ENCODE assay signal across 21 cellular contexts in genomic region chr11:33725496-33725895, GRCh38. TPM values are rescaled to one million over a fixed set of nuclear protein-coding genes. Genes with fewer than 3 reads are reported as not detected.
DNase-seq lines count a peak whose midpoint lies in the region; ATAC-seq and TF ChIP-seq lines count a peak whose summit lies in the region.
"Had no signal": no experiment of that assay in that cellular context is flagged by ENCODE, and none has a peak within 500 bp of the region (broad histone marks: within the 10 kb centered on the region; RNA-seq: fewer than 3 reads in every experiment).

No MANE protein-coding gene starts in this region.

- H3K9me2 ChIP-seq in HCT116 (ENCODE audit: insufficient read depth), result no peaks in the 10 kb centered on the region

- TF ChIP-seq CTCF in HCT116 (IDR thresholded peaks at IDR 0.05 in 2 of 3, conservative IDR thresholded peaks at IDR 0.05 in 1 of 3; ENCODE audit: borderline replicate concordance in 1 of 3, insufficient read depth in 1 of 3, low read depth in 2 of 3, low read length in 2 of 3) (no peak), brain microvascular endothelial cell (IDR thresholded peaks at IDR 0.05; ENCODE audit: low read depth, low read length, missing control alignments) (no peak), lower lobe of right lung (IDR thresholded peaks at IDR 0.05) (no peak), suprapubic skin (IDR thresholded peaks at IDR 0.05) (no peak)

- H3K79me2 ChIP-seq in HCT116 (ENCODE audit: insufficient read depth, low read length), result peaks cover 82% of the 10 kb centered on the region

- H3K4me2 ChIP-seq in HCT116 (ENCODE audit: low read length), result peak overlapping the region; percentile 70

- RAD21 ChIA-PET in HCT116 (lab: Charles Lee; ENCODE audit: low non-redundant PET in 1 of 2, low total read pairs in 2 of 2, uncharacterized antibody in 2 of 2, unreplicated experiment in 2 of 2), result no interaction called here

- peaks cover 5% of the 10 kb centered on the region; the same call in 1 of the 2 replicates for H4K20me1 ChIP-seq in HCT116 (ENCODE audit: insufficient read depth)

- H3K27me3 ChIP-seq in HCT116 (ENCODE audit: insufficient read depth, low read length) (no peaks in the 10 kb centered on the region), brain microvascular endothelial cell (replicated peaks) (no peaks in the 10 kb centered on the region), lower lobe of right lung (ENCODE audit: low read depth) (no peaks in the 10 kb centered on the region), suprapubic skin (no peaks in the 10 kb centered on the region)
- H3K27me3 ChIP-seq: pancreas had no signal

- H3K36me3 ChIP-seq in HCT116 (ENCODE audit: control insufficient read depth in 1 of 2, insufficient read depth in 2 of 2, low read length in 2 of 2) (peaks cover under 1 to 5% of the 10 kb centered on the region in 2 experiments; a peak in 2 of 4 replicates), brain microvascular endothelial cell (replicated peaks) (peaks cover 25% of the 10 kb centered on the region), lower lobe of right lung (peaks cover 20% of the 10 kb centered on the region), suprapubic skin (peaks cover 18% of the 10 kb centered on the region)
- H3K36me3 ChIP-seq: pancreas, WERI-Rb-1 had no signal

- H2AFZ ChIP-seq in HCT116 (ENCODE audit: low read depth, low read length, poor library complexity, severe bottlenecking), result no peak overlapping the region

- H3K27ac ChIP-seq in HCT116 (ENCODE audit: low read depth, low read length) (no peak overlapping the region), brain microvascular endothelial cell (peak overlapping the region; percentile 99), lower lobe of right lung (peak overlapping the region; percentile 84), suprapubic skin (peak overlapping the region; percentile 93)
- H3K27ac ChIP-seq: pancreas, WERI-Rb-1 had no signal

- DNase-seq in HCT116 (ENCODE audit: low read depth, low spot score), result no peak
- no peak for DNase-seq in brain microvascular endothelial cell
- no peak for DNase-seq in lower lobe of right lung
- DNase-seq in suprapubic skin (ENCODE audit: low spot score in 2 of 2), result no peak
- DNase-seq in HPDE6-E6E7 (ENCODE audit: extremely low spot score), result no peak
- no peak for DNase-seq in T-helper 9 cell
- no peak for DNase-seq in AG20443 (ENCODE audit: low spot score)
- DNase-seq: activated CD4-positive, alpha-beta memory T cell treated with anti-CD3 and anti-CD28 coated beads for 36 hours; amygdala; COR-L47; effector CD4-positive, alpha-beta T cell; naive thymus-derived CD4-positive, alpha-beta T cell; NCI-H1930; NCI-H510A; pancreas; SHP77; stimulated activated CD4-positive, alpha-beta T cell treated with anti-CD3 and anti-CD28 coated beads, Interleukin-4, amount 100 ng/mL, for 1 hour; T-helper 1 cell; WERI-Rb-1 had no signal

- BruUV-seq in HCT116 (replicated peaks; lab: Mats Ljungman, UMichigan), result no TSS peak

- H3K4me3 ChIP-seq in HCT116 (replicated peaks in 1 of 2; ENCODE audit: low read depth in 1 of 2, low read length in 2 of 2), result no peak overlapping the region
- no peak overlapping the region for H3K4me3 ChIP-seq in brain microvascular endothelial cell (ENCODE audit: low read depth, low read length)
- no peak overlapping the region for H3K4me3 ChIP-seq in lower lobe of right lung
- no peak overlapping the region for H3K4me3 ChIP-seq in suprapubic skin
- H3K4me3 ChIP-seq: lung, pancreas, skin epidermis had no signal

- POLR2A ChIA-PET in HCT116 (lab: Charles Lee), result interaction anchor here (2.4 kb wide), 1 partner anchor 11 kb away, joined by 8 read pairs; the partner anchor contains the start of gene CD59

- ATAC-seq in HCT116, result no peak
- ATAC-seq in lower lobe of right lung, result no peak
- ATAC-seq: naive thymus-derived CD4-positive, alpha-beta T cell had no signal

- WGBS in suprapubic skin, result 90% methylated on average over 5 of the region's 5 CpGs

- no peak for TF ChIP-seq POLR2A in HCT116 (IDR thresholded peaks at IDR 0.05; ENCODE audit: borderline replicate concordance, extremely low read depth, insufficient read depth, insufficient read length)
- TF ChIP-seq POLR2A in suprapubic skin (IDR thresholded peaks at IDR 0.05), result no peak

- in situ Hi-C loops in brain microvascular endothelial cell (cut with HindIII; ENCODE audit: low pct_ligation_motif_present, low sequenced_read_pairs), result no loop called here

- CTCF ChIA-PET in HCT116 (lab: Charles Lee), result interaction anchor here (1.8 kb wide), 1 partner anchor 17 kb away, joined by 9 read pairs; no protein-coding TSS in a partner anchor

- H3K9me3 ChIP-seq in HCT116 (ENCODE audit: control insufficient read depth in 1 of 2, insufficient read depth in 1 of 2, low read depth in 1 of 2, low read length in 2 of 2) (no peaks in the 10 kb centered on the region), lower lobe of right lung (no peaks in the 10 kb centered on the region), suprapubic skin (no peaks in the 10 kb centered on the region)
- H3K9me3 ChIP-seq: pancreas had no signal

- TF ChIP-seq RAD21 in HCT116 (IDR thresholded peaks at IDR 0.05; ENCODE audit: low read depth), result no peak

- H3K4me1 ChIP-seq in HCT116 (ENCODE audit: control insufficient read depth in 1 of 2, insufficient read depth in 2 of 2, low read length in 2 of 2) (peaks cover 30 to 46% of the 10 kb centered on the region in 2 experiments), lower lobe of right lung (peaks cover 66% of the 10 kb centered on the region), suprapubic skin (peaks cover 87% of the 10 kb centered on the region)

- H3K9ac ChIP-seq in HCT116 (ENCODE audit: low read length), result no peak overlapping the region

- intact Hi-C loops in HCT116 (cut with micrococcal nuclease), result no loop called here
- intact Hi-C loops in lower lobe of right lung (cut with DNase I), result no loop called here

- no peak for TF ChIP-seq EP300 in suprapubic skin (IDR thresholded peaks at IDR 0.05)

TF ChIP-seq in HCT116, 20 proteins besides CTCF, POLR2A, EP300 and RAD21:
- TF ChIP-seq SP1 (IDR thresholded peaks at IDR 0.05; ENCODE audit: low read depth), result no peak
- TF ChIP-seq REST (IDR thresholded peaks at IDR 0.05; ENCODE audit: low read depth), result no peak
- no peak for TF ChIP-seq EZH2phosphoT487 (IDR thresholded peaks at IDR 0.05; ENCODE audit: borderline replicate concordance)
- no peak for TF ChIP-seq ZNF274 (IDR thresholded peaks at IDR 0.05; ENCODE audit: low read depth, low read length)
- no peak for TF ChIP-seq JUND (IDR thresholded peaks at IDR 0.05)
- TF ChIP-seq CEBPB (IDR thresholded peaks at IDR 0.05; ENCODE audit: low read depth), result no peak
- no peak for TF ChIP-seq EZH2 (IDR thresholded peaks at IDR 0.05)

RNA-seq across cellular contexts. Expression of gene CD59, which starts 10.7 kb away (rescaled TPM):
- total RNA-seq in HCT116 (2021; ENCODE audit: unreplicated experiment) (122 TPM), lower lobe of right lung (816 TPM), suprapubic skin (100 to 1,000 TPM; 309 to 520 (median 422) TPM)
- polyA plus RNA-seq in HCT116 (2012), result 158 and 189 TPM in 2 replicates

RNA-seq across cellular contexts. Expression of gene C11orf91, which starts 24.9 kb away (rescaled TPM):
- total RNA-seq in HCT116 (2021; ENCODE audit: unreplicated experiment) (0.54 TPM), lower lobe of right lung (not detected), suprapubic skin (not detected)
- 0.09 and 0.21 TPM in 2 replicates for polyA plus RNA-seq in HCT116 (2012)
- total RNA-seq: activated CD4-positive, alpha-beta memory T cell treated with anti-CD3 and anti-CD28 coated beads for 36 hours; naive thymus-derived CD4-positive, alpha-beta T cell had no signal
- polyA plus RNA-seq: naive thymus-derived CD4-positive, alpha-beta T cell had no signal

RNA-seq across cellular contexts. Expression of gene FBXO3, which starts 48.8 kb away (rescaled TPM):
- total RNA-seq in HCT116 (2021; ENCODE audit: unreplicated experiment), result 27.2 TPM
- polyA plus RNA-seq in HCT116 (2012), result 15.2 and 22.8 TPM in 2 replicates
- 32.6 TPM for total RNA-seq in lower lobe of right lung
- total RNA-seq in suprapubic skin, result 10 to 100 TPM; 35.4 to 47.5 (median 44.3) TPM
